26 cellular contexts compared by ENCODE assay signal in the genomic region with DNA sequence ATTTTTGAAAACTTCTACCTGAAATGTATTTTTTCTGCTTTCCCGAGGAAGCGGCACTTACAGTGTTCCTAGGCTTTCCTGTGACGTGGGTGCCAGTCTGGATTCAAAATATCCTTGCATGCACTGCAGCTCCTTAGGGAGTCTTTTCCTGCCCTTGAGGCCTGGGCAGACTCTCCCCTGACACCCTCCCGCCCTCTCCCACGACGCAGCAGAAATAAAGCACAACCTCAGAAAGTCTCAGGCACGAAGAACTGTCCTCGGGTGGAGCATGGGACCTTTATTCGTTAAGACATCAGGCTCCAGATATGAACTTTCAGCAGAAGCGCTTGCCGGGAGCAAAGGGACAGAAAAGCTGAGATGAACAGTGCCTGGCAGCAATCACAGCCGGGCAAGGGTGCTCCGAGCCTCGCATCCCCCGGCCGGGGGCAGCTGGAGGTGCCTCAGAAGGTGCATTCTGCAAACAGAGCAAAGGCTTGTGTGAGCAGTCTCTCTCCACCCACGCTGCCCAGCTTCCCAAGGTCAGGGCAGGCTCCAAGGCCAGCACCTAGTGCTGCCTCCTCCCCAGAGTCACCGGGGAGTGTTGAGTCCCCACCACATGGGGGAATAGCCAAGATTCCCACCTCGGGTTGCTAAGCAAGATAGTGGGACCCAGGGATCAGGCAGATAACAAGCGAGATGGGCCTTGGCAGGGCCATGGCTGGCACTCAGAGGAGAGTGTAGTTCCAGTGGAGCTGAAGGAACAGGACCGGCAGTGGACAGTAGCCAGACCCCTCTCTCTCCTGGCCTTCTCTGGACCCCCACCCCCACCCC. TPM values are rescaled to one million over a fixed set of nuclear protein-coding genes. Genes with fewer than 3 reads are reported as not detected.
DNase-seq lines count a peak whose midpoint lies in the region; ATAC-seq and TF ChIP-seq lines count a peak whose summit lies in the region.
"Had no signal": no experiment of that assay in that cellular context is flagged by ENCODE, and none has a peak within 500 bp of the region (broad histone marks: within the 10 kb centered on the region; RNA-seq: fewer than 3 reads in every experiment).

No MANE protein-coding gene starts in this region.

- H3K36me3 Mint-ChIP-seq in activated T-cell treated with anti-CD3 and anti-CD28 coated beads, Interleukin-2, amount 50 U/mL, for 24 hours (ENCODE audit: low read depth), result no peaks in the 10 kb centered on the region
- H3K36me3 Mint-ChIP-seq: CD4-positive, alpha-beta memory T cell; T-cell had no signal

- H3K36me3 ChIP-seq in testis (ENCODE audit: low read depth, missing control alignments), result no peaks in the 10 kb centered on the region
- H3K36me3 ChIP-seq: suprapubic skin had no signal

- WGBS in right cardiac atrium, result 71% methylated on average over 21 of the region's 21 CpGs
- WGBS in testis, 2 donors, result 53 to 58% methylated on average over 18 to 21 of the region's 21 CpGs

- H3K27ac ChIP-seq in right cardiac atrium (ENCODE audit: low read length), result no peak overlapping the region
- H3K27ac ChIP-seq in testis, result no peak overlapping the region
- H3K27ac ChIP-seq: epithelial cell of prostate, parathyroid adenoma, suprapubic skin had no signal

- H3K27me3 ChIP-seq in right cardiac atrium (ENCODE audit: control insufficient read depth, insufficient read depth) (no peaks in the 10 kb centered on the region), testis (no peaks in the 10 kb centered on the region)

- H3K9me3 Mint-ChIP-seq in activated T-cell treated with anti-CD3 and anti-CD28 coated beads, Interleukin-2, amount 50 U/mL, for 24 hours, result no peaks in the 10 kb centered on the region
- no peaks in the 10 kb centered on the region for H3K9me3 Mint-ChIP-seq in stimulated activated naive CD8-positive, alpha-beta T cell treated with anti-CD3 and anti-CD28 coated beads, Interleukin-15, amount 100 ng/mL, for 72 hours
- H3K9me3 Mint-ChIP-seq: activated CD4-positive, alpha-beta T cell treated with anti-CD3 and anti-CD28 coated beads, Interleukin-2, amount 10 ng/mL, durations not matched to agents 24 days and 14 days; activated naive CD4-positive, alpha-beta T cell treated with anti-CD3 and anti-CD28 coated beads for 36 hours; CD4-positive, alpha-beta memory T cell; GM23338; T-cell had no signal

- H3K4me3 ChIP-seq in right cardiac atrium (ENCODE audit: low read length) (no peak overlapping the region), testis (no peak overlapping the region)
- H3K4me3 ChIP-seq: GM23338, lung, suprapubic skin had no signal

- no peak for TF ChIP-seq CTCF in testis (IDR thresholded peaks at IDR 0.05)

- H3K4me3 Mint-ChIP-seq in activated T-cell treated with anti-CD3 and anti-CD28 coated beads, Interleukin-2, amount 50 U/mL, for 24 hours, result no peak overlapping the region
- no peak overlapping the region for H3K4me3 Mint-ChIP-seq in stimulated activated naive CD8-positive, alpha-beta T cell treated with anti-CD3 and anti-CD28 coated beads, Interleukin-15, amount 100 ng/mL, for 72 hours
- H3K4me3 Mint-ChIP-seq: activated CD4-positive, alpha-beta T cell treated with anti-CD3 and anti-CD28 coated beads, Interleukin-2, amount 10 ng/mL, durations not matched to agents 24 days and 14 days; activated naive CD4-positive, alpha-beta T cell treated with anti-CD3 and anti-CD28 coated beads for 36 hours; CD4-positive, alpha-beta memory T cell; GM23338; T-cell had no signal

- peak; percentile 20 for DNase-seq in activated T-cell treated with anti-CD3 and anti-CD28 coated beads, Interleukin-2, amount 50 U/mL, for 24 hours
- DNase-seq in activated T-cell treated with anti-CD3 and anti-CD28 coated beads, Interleukin-2, amount 50 U/mL, for 1 hour, result no peak
- DNase-seq in NCI-H69 (lab: John Stamatoyannopoulos, UW) (peak; percentile 43), right cardiac atrium (peak in 1 of 3 donors; percentile 66), testis (peak; percentile 36), Kasumi-1 (lab: John Stamatoyannopoulos, UW) (no peak)
- no peak for DNase-seq in stimulated activated naive CD8-positive, alpha-beta T cell treated with anti-CD3 and anti-CD28 coated beads, Interleukin-15, amount 100 ng/mL, for 72 hours
- DNase-seq: activated CD4-positive, alpha-beta T cell treated with anti-CD3 and anti-CD28 coated beads, Interleukin-2, amount 10 ng/mL, durations not matched to agents 24 days and 14 days; activated naive CD4-positive, alpha-beta T cell treated with anti-CD3 and anti-CD28 coated beads for 36 hours; caudate nucleus; CD4-positive, alpha-beta memory T cell; hippocampal formation; NCI-H1048; NCI-H2081 treated with DMSO at 0.1 percent for 48 hours had no signal

- H3K4me1 ChIP-seq in right cardiac atrium (ENCODE audit: control insufficient read depth, insufficient read depth, low read length) (peaks cover 6% of the 10 kb centered on the region), testis (peaks cover 33% of the 10 kb centered on the region)

- TF ChIP-seq POLR2A in testis (IDR thresholded peaks at IDR 0.05), result no peak

- intact Hi-C loops in right cardiac atrium (cut with DNase I) (no loop called here), testis (cut with DNase I; ENCODE audit: low total_unique reads) (no loop called here)

- H3K27me3 Mint-ChIP-seq in activated T-cell treated with anti-CD3 and anti-CD28 coated beads, Interleukin-2, amount 50 U/mL, for 24 hours, result peaks cover 9% of the 10 kb centered on the region
- H3K27me3 Mint-ChIP-seq in stimulated activated naive CD8-positive, alpha-beta T cell treated with anti-CD3 and anti-CD28 coated beads, Interleukin-15, amount 100 ng/mL, for 72 hours, result no peaks in the 10 kb centered on the region

- ATAC-seq in right cardiac atrium (peak; percentile 41 to 47), HG03039 (IDR thresholded peaks at IDR 0.05; ENCODE audit: unreplicated experiment) (no peak)
- ATAC-seq in stimulated activated naive CD8-positive, alpha-beta T cell treated with anti-CD3 and anti-CD28 coated beads, Interleukin-15, amount 100 ng/mL, for 72 hours, result no peak
- ATAC-seq: GM23338, sciatic nerve, T-cell had no signal

- H3K4me1 Mint-ChIP-seq in activated T-cell treated with anti-CD3 and anti-CD28 coated beads, Interleukin-2, amount 50 U/mL, for 24 hours (ENCODE audit: low read depth), result peaks cover 7% of the 10 kb centered on the region
- peaks cover 7% of the 10 kb centered on the region for H3K4me1 Mint-ChIP-seq in stimulated activated naive CD8-positive, alpha-beta T cell treated with anti-CD3 and anti-CD28 coated beads, Interleukin-15, amount 100 ng/mL, for 72 hours

- no peak overlapping the region for H3K27ac Mint-ChIP-seq in activated T-cell treated with anti-CD3 and anti-CD28 coated beads, Interleukin-2, amount 50 U/mL, for 24 hours
- H3K27ac Mint-ChIP-seq in stimulated activated naive CD8-positive, alpha-beta T cell treated with anti-CD3 and anti-CD28 coated beads, Interleukin-15, amount 100 ng/mL, for 72 hours, result no peak overlapping the region
- H3K27ac Mint-ChIP-seq: activated CD4-positive, alpha-beta T cell treated with anti-CD3 and anti-CD28 coated beads, Interleukin-2, amount 10 ng/mL, durations not matched to agents 24 days and 14 days; activated naive CD4-positive, alpha-beta T cell treated with anti-CD3 and anti-CD28 coated beads for 36 hours; CD4-positive, alpha-beta memory T cell; GM23338; T-cell had no signal

- H3K9me3 ChIP-seq in right cardiac atrium (ENCODE audit: control insufficient read depth, low read length) (no peaks in the 10 kb centered on the region), testis (no peaks in the 10 kb centered on the region)
- H3K9me3 ChIP-seq: suprapubic skin had no signal

RNA-seq across cellular contexts. Expression of gene TFF3, which starts 3.2 kb away (rescaled TPM):
- 1 to 10 TPM; 1.2 to 2.2 (median 1.7) TPM for total RNA-seq in right cardiac atrium
- 2.6 TPM for polyA plus RNA-seq in right cardiac atrium
- total RNA-seq in testis, result 10 to 100 TPM in 1 of 2 donors, 1 to 10 TPM in 1; 3.9 to 12.9 TPM
- polyA plus RNA-seq in testis (ENCODE audit: insufficient read depth, low read depth, low replicate concordance), result 11.5 TPM
- total RNA-seq: activated CD4-positive, alpha-beta T cell treated with anti-CD3 and anti-CD28 coated beads, Interleukin-2, amount 10 ng/mL, durations not matched to agents 24 days and 14 days; activated naive CD4-positive, alpha-beta T cell treated with anti-CD3 and anti-CD28 coated beads for 36 hours; CD4-positive, alpha-beta memory T cell; fibroblast of villous mesenchyme; OCI-LY7 had no signal
- polyA plus RNA-seq: AG04450; CD4-positive, alpha-beta memory T cell had no signal

RNA-seq across cellular contexts. Expression of gene TFF2, which starts 38.8 kb away (rescaled TPM):
- total RNA-seq in right cardiac atrium (not detected), testis (not detected)
- polyA plus RNA-seq in right cardiac atrium (not detected), testis (ENCODE audit: insufficient read depth, low read depth, low replicate concordance) (not detected)
- total RNA-seq: activated CD4-positive, alpha-beta T cell treated with anti-CD3 and anti-CD28 coated beads, Interleukin-2, amount 10 ng/mL, durations not matched to agents 24 days and 14 days; activated naive CD4-positive, alpha-beta T cell treated with anti-CD3 and anti-CD28 coated beads for 36 hours; CD4-positive, alpha-beta memory T cell; fibroblast of villous mesenchyme; GM23338; lung; myocyte; OCI-LY7; sciatic nerve; suprapubic skin had no signal
- polyA plus RNA-seq: AG04450; CD4-positive, alpha-beta memory T cell; GM23338; lung had no signal

RNA-seq across cellular contexts. Expression of gene TFF1, which starts 54.3 kb away (rescaled TPM):
- total RNA-seq in right cardiac atrium, result not detected
- not detected for polyA plus RNA-seq in right cardiac atrium
- total RNA-seq in testis, result not detected
- not detected for polyA plus RNA-seq in testis (ENCODE audit: insufficient read depth, low read depth, low replicate concordance)
- total RNA-seq: activated CD4-positive, alpha-beta T cell treated with anti-CD3 and anti-CD28 coated beads, Interleukin-2, amount 10 ng/mL, durations not matched to agents 24 days and 14 days; activated naive CD4-positive, alpha-beta T cell treated with anti-CD3 and anti-CD28 coated beads for 36 hours; CD4-positive, alpha-beta memory T cell; fibroblast of villous mesenchyme; GM23338; myocyte; OCI-LY7; sciatic nerve; suprapubic skin had no signal
- polyA plus RNA-seq: AG04450; CD4-positive, alpha-beta memory T cell; GM23338 had no signal

Comparison
In these comparisons a context has a peak if more than half of its experiments do, and no peak if none do; other contexts are left out.
1. DNase-seq: peak in activated T-cell treated with anti-CD3 and anti-CD28 coated beads, Interleukin-2, amount 50 U/mL, for 24 hours (single experiment), NCI-H69 (single experiment) and testis (single experiment); none in activated T-cell treated with anti-CD3 and anti-CD28 coated beads, Interleukin-2, amount 50 U/mL, for 1 hour (single experiment), Kasumi-1 (0 of 2) and stimulated activated naive CD8-positive, alpha-beta T cell treated with anti-CD3 and anti-CD28 coated beads, Interleukin-15, amount 100 ng/mL, for 72 hours (0 of 2).
2. ATAC-seq: peak in right cardiac atrium (2 of 2); none in stimulated activated naive CD8-positive, alpha-beta T cell treated with anti-CD3 and anti-CD28 coated beads, Interleukin-15, amount 100 ng/mL, for 72 hours (single experiment) and HG03039 (single experiment).